1 cellular context compared by ENCODE assay signal in genomic region chr16:60905806-60906205, GRCh38.
TF ChIP-seq lines count a peak whose summit lies in the region.

No MANE protein-coding gene starts in this region.

TF ChIP-seq in GM23338, 12 proteins besides CTCF, POLR2A, EP300 and RAD21 (continued from another document):
- TF ChIP-seq EZH2phosphoT487 (IDR thresholded peaks at IDR 0.05; ENCODE audit: unreplicated experiment) = no peak
- no peak for TF ChIP-seq ETS1 (IDR thresholded peaks at IDR 0.05)
